ENCODE assay signal across 8 cellular contexts in the genomic region with DNA sequence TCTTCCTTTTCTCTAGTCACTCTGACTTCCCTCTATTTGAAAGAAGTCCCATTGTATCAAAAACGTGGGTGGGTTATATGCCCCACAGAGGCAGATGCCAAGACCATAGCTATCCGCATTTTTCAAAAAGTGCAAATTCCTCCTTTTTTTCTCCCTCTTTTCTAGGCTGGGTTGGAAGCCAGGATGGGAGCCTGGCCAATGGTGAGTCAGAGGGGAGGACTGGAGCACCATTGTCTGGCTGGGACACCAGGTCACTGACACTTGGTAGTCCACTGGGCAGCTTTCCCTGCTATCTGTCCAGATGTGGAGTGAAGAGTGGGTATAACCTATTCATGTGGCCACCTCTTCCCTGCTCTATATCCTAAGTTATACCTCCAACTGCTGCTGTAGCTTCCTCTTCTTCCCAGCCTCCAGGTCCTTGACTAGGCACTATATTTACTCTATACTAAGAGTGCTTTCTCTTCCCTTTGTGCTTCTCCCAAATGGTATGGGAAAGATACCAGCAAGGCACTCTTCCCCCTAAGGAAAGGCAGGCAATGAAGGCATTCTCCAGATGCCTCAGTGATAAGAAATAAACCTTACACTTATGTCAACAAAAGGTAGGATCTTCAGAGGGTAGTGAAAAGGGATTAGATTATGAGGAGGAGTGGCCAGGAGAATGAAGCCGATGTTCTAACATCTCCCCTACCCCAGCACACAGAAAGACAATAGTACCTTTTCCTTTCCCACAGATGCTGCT. TPM values are rescaled to one million over a fixed set of nuclear protein-coding genes. Genes with fewer than 3 reads are reported as not detected.
DNase-seq lines count a peak whose midpoint lies in the region; ATAC-seq, FAIRE-seq and TF ChIP-seq lines count a peak whose summit lies in the region.

No MANE protein-coding gene starts in this region.

- H3K4me1 ChIP-seq in A549 (peaks cover 44% of the 10 kb centered on the region), PC-3 (ENCODE audit: insufficient read depth, low read length) (peaks cover 51% of the 10 kb centered on the region)

- H3K4me2 ChIP-seq in A549 (peak overlapping the region; percentile 32; the same call in 1 of the 3 replicates), PC-3 (ENCODE audit: low read length) (peak overlapping the region; percentile 74)

- H3K9me2 ChIP-seq in PC-3 (replicated peaks; ENCODE audit: low read length), result no peaks in the 10 kb centered on the region

- H3K9me3 ChIP-seq in A549, result no peaks in the 10 kb centered on the region
- no peaks in the 10 kb centered on the region for H3K9me3 ChIP-seq in PC-3 (ENCODE audit: low read length)

- ATAC-seq in A549, result peak in 1 of 2 experiments; percentile 13; a peak in 1 of 6 replicates
- ATAC-seq in PC-3, result peak; percentile 59
- no peak for ATAC-seq in HG02938 (IDR thresholded peaks at IDR 0.05; ENCODE audit: unreplicated experiment)
- ATAC-seq in GM21529 (IDR thresholded peaks at IDR 0.05; ENCODE audit: unreplicated experiment), result no peak

- H3K4me3 ChIP-seq in A549 (no peak overlapping the region), PC-3 (ENCODE audit: low read length) (no peak overlapping the region)

- FAIRE-seq in A549 (lab: Jason Lieb, UNC), result no peak

- TF ChIP-seq RAD21 in A549 (conservative IDR thresholded peaks at IDR 0.05 in 1 of 2, IDR thresholded peaks at IDR 0.05 in 1 of 2), result no peak

- intact Hi-C loops in PC-3 (cut with micrococcal nuclease), result no loop called here

- POLR2A ChIA-PET in A549 (lab: Yijun Ruan, JAX) (interaction anchor here (1.6 to 1.8 kb wide), 2 partner anchors 13 to 33 kb away, joined by 3 to 5 read pairs; a partner anchor contains a TSS), PC-3 (lab: Charles Lee; ENCODE audit: unreplicated experiment) (interaction anchor here (0.7 to 1.2 kb wide), 4 partner anchors 11 to 684 kb away, joined by 3 to 8 read pairs (median 3); a partner anchor contains a TSS)

- peaks cover 18% of the 10 kb centered on the region for H3F3A ChIP-seq in PC-3 (ENCODE audit: low read length, unreplicated experiment)

- 54% methylated on average over 3 of the region's 3 CpGs for WGBS in A549 (ENCODE audit: missing lambda C conversion rate)

- H3K27ac ChIP-seq in A549, result no peak overlapping the region
- peak overlapping the region; percentile 91 for H3K27ac ChIP-seq in PC-3 (ENCODE audit: low read length)

- H3K9ac ChIP-seq in PC-3 (ENCODE audit: low read length), result no peak overlapping the region

- no peak overlapping the region for H2AFZ ChIP-seq in PC-3 (ENCODE audit: low read length)

- no peak for TF ChIP-seq POLR2A in A549 (IDR thresholded peaks at IDR 0.05; ENCODE audit: low read length)

- peak in 1 of 2 experiments; percentile 38 for DNase-seq in A549 (ENCODE audit: low read depth in 1 of 2, low spot score in 1 of 2)
- peak; percentile 81 for DNase-seq in PC-3
- DNase-seq in epidermal melanocyte (ENCODE audit: insufficient read length, low spot score), result peak; percentile 78
- DNase-seq in middle frontal gyrus (ENCODE audit: extremely low spot score, low spot score), result peak; percentile 69
- no peak for DNase-seq in NOMO-1 treated with DMSO at 0.1 percent for 48 hours (lab: John Stamatoyannopoulos, UW; ENCODE audit: unreplicated experiment)
- DNase-seq in NCI-H2171 (lab: John Stamatoyannopoulos, UW), result no peak

- no peak for TF ChIP-seq EP300 in A549 (IDR thresholded peaks at IDR 0.05)

- peaks cover 66% of the 10 kb centered on the region for H3K79me2 ChIP-seq in PC-3 (ENCODE audit: low read length)

- no TSS peak for BruUV-seq in PC-3 (replicated peaks; lab: Mats Ljungman, UMichigan)

- H3K27me3 ChIP-seq in PC-3 (ENCODE audit: low read length), result no peaks in the 10 kb centered on the region

- CTCF ChIA-PET in A549 (lab: Yijun Ruan, JAX) (interaction anchor here (0.6 to 42.1 kb wide), 6 partner anchors 13 to 234 kb away, joined by 3 to 831 read pairs (median 4); a partner anchor contains a TSS), PC-3 (lab: Charles Lee) (no interaction called here)

- peaks cover 16% of the 10 kb centered on the region for H4K20me1 ChIP-seq in PC-3 (ENCODE audit: low read length)

- peaks cover 35% of the 10 kb centered on the region for H3K36me3 ChIP-seq in PC-3 (ENCODE audit: low read depth, low read length)

- no peak for TF ChIP-seq CTCF in A549 (IDR thresholded peaks at IDR 0.05)
- TF ChIP-seq CTCF in PC-3 (conservative IDR thresholded peaks at IDR 0.05; ENCODE audit: low read depth, low read length), result no peak

TF ChIP-seq in A549, 52 proteins besides CTCF, POLR2A, EP300 and RAD21:
- no peak for TF ChIP-seq RCOR1 (IDR thresholded peaks at IDR 0.05; ENCODE audit: low read depth, low read length)
- TF ChIP-seq GATA3 (IDR thresholded peaks at IDR 0.05; ENCODE audit: borderline replicate concordance), result no peak
- TF ChIP-seq FOSB (CRISPR knock-in tag; IDR thresholded peaks at IDR 0.05), result no peak
- no peak for TF ChIP-seq KDM1A (IDR thresholded peaks at IDR 0.05; ENCODE audit: low read depth)
- no peak for TF ChIP-seq FOSL2 (IDR thresholded peaks at IDR 0.05)
- no peak for TF ChIP-seq FOSL2 (CRISPR knock-in tag; IDR thresholded peaks at IDR 0.05)

RNA-seq across cellular contexts. Expression of a gene that starts 12.9 kb away (rescaled TPM):
- 34.4 and 37.7 TPM in 2 replicates for polyA plus RNA-seq in A549 (2011; rRNA removed)
- 32.3 and 37.4 TPM in 2 replicates for polyA plus RNA-seq in A549 (2012; cell fraction: cytosol; rRNA removed)
- 37.4 and 40.0 TPM in 2 replicates for polyA plus RNA-seq in A549 (2012; cell fraction: nucleus; rRNA removed)
- 26.3 to 27.6 TPM (median 26.8 TPM) in 3 replicates for polyA plus RNA-seq in A549 (2017; fragmentation: RNase III; extraction: RNeasy Plus Mini Kit Qiagen cat#74134 plus additional on column Dnase treatment)
- 78.2 and 106 TPM in 2 replicates for polyA minus RNA-seq in A549 (2011; rRNA and poly(A)+ RNA removed)
- total RNA-seq in PC-3 (2014; rRNA removed), result 75.6 and 99.5 TPM in 2 replicates

RNA-seq across cellular contexts. Expression of a gene that starts 32.2 kb away (rescaled TPM):
- polyA plus RNA-seq in A549 (2011; rRNA removed) (14.0 and 14.3 TPM in 2 replicates), A549 (2017; fragmentation: RNase III; extraction: RNeasy Plus Mini Kit Qiagen cat#74134 plus additional on column Dnase treatment) (16.3 to 18.4 TPM (median 17.5 TPM) in 3 replicates)
- 12.8 and 19.3 TPM in 2 replicates for polyA plus RNA-seq in A549 (2012; cell fraction: cytosol; rRNA removed)
- polyA plus RNA-seq in A549 (2012; cell fraction: nucleus; rRNA removed), result 34.6 and 46.3 TPM in 2 replicates
- 52.0 and 52.8 TPM in 2 replicates for polyA minus RNA-seq in A549 (2011; rRNA and poly(A)+ RNA removed)
- 24.6 and 30.3 TPM in 2 replicates for total RNA-seq in PC-3 (2014; rRNA removed)

RNA-seq across cellular contexts. Expression of a gene that starts 32.7 kb away (rescaled TPM):
- polyA plus RNA-seq in A549 (2011; rRNA removed) (55.9 and 70.0 TPM in 2 replicates), A549 (2017; fragmentation: RNase III; extraction: RNeasy Plus Mini Kit Qiagen cat#74134 plus additional on column Dnase treatment) (49.7 to 60.1 TPM (median 59.2 TPM) in 3 replicates)
- polyA plus RNA-seq in A549 (2012; cell fraction: cytosol; rRNA removed), result 20.8 and 28.8 TPM in 2 replicates
- 42.8 and 52.1 TPM in 2 replicates for polyA plus RNA-seq in A549 (2012; cell fraction: nucleus; rRNA removed)
- polyA minus RNA-seq in A549 (2011; rRNA and poly(A)+ RNA removed), result 105 and 132 TPM in 2 replicates
- 34.1 and 41.0 TPM in 2 replicates for total RNA-seq in PC-3 (2014; rRNA removed)

RNA-seq across cellular contexts. Expression of a gene that starts 58.2 kb away (rescaled TPM):
- polyA plus RNA-seq in A549 (2011; rRNA removed), result 28.6 and 35.4 TPM in 2 replicates
- 19.1 and 19.4 TPM in 2 replicates for polyA plus RNA-seq in A549 (2012; cell fraction: cytosol; rRNA removed)
- polyA plus RNA-seq in A549 (2012; cell fraction: nucleus; rRNA removed), result 64.4 and 65.2 TPM in 2 replicates
- polyA plus RNA-seq in A549 (2017; fragmentation: RNase III; extraction: RNeasy Plus Mini Kit Qiagen cat#74134 plus additional on column Dnase treatment), result 9.0 to 12.8 TPM (median 12.6 TPM) in 3 replicates
- 29.6 and 37.7 TPM in 2 replicates for polyA minus RNA-seq in A549 (2011; rRNA and poly(A)+ RNA removed)
- 29.8 and 73.5 TPM in 2 replicates for total RNA-seq in PC-3 (2014; rRNA removed)

RNA-seq across cellular contexts. Expression of a gene that starts 59.8 kb away (rescaled TPM):
- polyA plus RNA-seq in A549 (2011; rRNA removed) (241 and 265 TPM in 2 replicates), A549 (2017; fragmentation: RNase III; extraction: RNeasy Plus Mini Kit Qiagen cat#74134 plus additional on column Dnase treatment) (207 to 218 TPM (median 210 TPM) in 3 replicates)
- polyA plus RNA-seq in A549 (2012; cell fraction: cytosol; rRNA removed), result 356 and 395 TPM in 2 replicates
- polyA plus RNA-seq in A549 (2012; cell fraction: nucleus; rRNA removed), result 270 and 344 TPM in 2 replicates
- polyA minus RNA-seq in A549 (2011; rRNA and poly(A)+ RNA removed), result 218 and 220 TPM in 2 replicates
- 404 and 469 TPM in 2 replicates for total RNA-seq in PC-3 (2014; rRNA removed)

Comparison
In these comparisons a context has a peak if more than half of its experiments do, and no peak if none do; other contexts are left out.
1. DNase-seq: peak in PC-3 (single experiment), epidermal melanocyte (single experiment) and middle frontal gyrus (single experiment); none in NOMO-1 treated with DMSO at 0.1 percent for 48 hours (single experiment) and NCI-H2171 (single experiment).